Comparison of ENCODE assay signal across 8 cellular contexts in the genomic region with DNA sequence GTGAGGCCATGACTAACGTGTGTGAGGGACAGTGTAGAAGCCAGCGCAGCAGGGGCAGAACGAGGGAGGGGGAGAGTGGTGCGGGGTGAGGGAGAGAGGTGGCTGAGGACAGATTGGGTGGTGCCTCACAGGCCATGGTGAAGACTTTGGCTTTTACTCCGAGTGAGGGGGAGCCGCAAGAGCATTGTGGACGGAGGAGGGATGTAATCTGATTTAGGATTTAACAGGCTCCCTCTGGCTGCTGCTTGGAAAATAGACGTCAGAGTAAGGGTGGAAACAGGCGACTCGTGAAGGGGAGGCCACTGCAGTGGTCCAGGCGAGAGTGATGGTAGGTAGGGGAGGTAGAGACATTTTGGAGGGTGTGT. TPM values are rescaled to one million over a fixed set of nuclear protein-coding genes. Genes with fewer than 3 reads are reported as not detected.
A peak's percentile ranks its signal among the peaks of the same experiment; 100 is the strongest.
DNase-seq lines count a peak whose midpoint lies in the region; ATAC-seq and TF ChIP-seq lines count a peak whose summit lies in the region.

No MANE protein-coding gene starts in this region.

- H3K27ac ChIP-seq in PC-3 (ENCODE audit: low read length): no peak overlapping the region

- H3K9ac ChIP-seq in PC-3 (ENCODE audit: low read length): no peak overlapping the region

- TF ChIP-seq CTCF in PC-3 (conservative IDR thresholded peaks at IDR 0.05; ENCODE audit: low read depth, low read length) (no peak; the same call in 1 of the 2 replicates), foreskin fibroblast (IDR thresholded peaks at IDR 0.05; ENCODE audit: low read depth, low read length) (peak; percentile 12)

- CTCF ChIA-PET in PC-3 (lab: Charles Lee): no interaction called here

- H2AFZ ChIP-seq in PC-3 (ENCODE audit: low read length): no peak overlapping the region

- no peak overlapping the region for H3K4me2 ChIP-seq in PC-3 (ENCODE audit: low read length)

- ATAC-seq in PC-3 (peak; percentile 33; the same call in 1 of the 2 replicates), sciatic nerve (peak; percentile 86), HG02763 (IDR thresholded peaks at IDR 0.05; ENCODE audit: unreplicated experiment) (no peak), GM18858 (IDR thresholded peaks at IDR 0.05; ENCODE audit: unreplicated experiment) (no peak)

- H3K9me3 ChIP-seq in PC-3 (ENCODE audit: low read length): no peaks in the 10 kb centered on the region

- H3K36me3 ChIP-seq in PC-3 (ENCODE audit: low read depth, low read length): no peaks in the 10 kb centered on the region

- intact Hi-C loops in PC-3 (cut with micrococcal nuclease) (no loop called here), sciatic nerve (cut with DNase I) (no loop called here)

- H4K20me1 ChIP-seq in PC-3 (ENCODE audit: low read length): no peaks in the 10 kb centered on the region

- POLR2A ChIA-PET in PC-3 (lab: Charles Lee; ENCODE audit: unreplicated experiment): no interaction called here

- peak; percentile 10 for DNase-seq in NCI-H146 (lab: John Stamatoyannopoulos, UW)
- no peak for DNase-seq in NCI-H146 treated with DMSO at 0.1 percent for 48 hours (lab: John Stamatoyannopoulos, UW; ENCODE audit: unreplicated experiment)
- no peak for DNase-seq in PC-3
- peak; percentile 11 to 49 for DNase-seq in foreskin fibroblast
- DNase-seq in sciatic nerve (ENCODE audit: low spot score): peak; percentile 53
- no peak for DNase-seq in NOMO-1 treated with dmso at 0.1 percent for 144 hours (lab: John Stamatoyannopoulos, UW; ENCODE audit: unreplicated experiment)

- H3K4me3 ChIP-seq in PC-3 (ENCODE audit: low read length): no peak overlapping the region
- H3K4me3 ChIP-seq in foreskin fibroblast (ENCODE audit: low read depth in 1 of 2, low read length in 2 of 2): no peak overlapping the region

- H3F3A ChIP-seq in PC-3 (ENCODE audit: low read length, unreplicated experiment): no peaks in the 10 kb centered on the region

- no peaks in the 10 kb centered on the region for H3K9me2 ChIP-seq in PC-3 (replicated peaks; ENCODE audit: low read length)

- no TSS peak for BruUV-seq in PC-3 (replicated peaks; lab: Mats Ljungman, UMichigan)

- no peaks in the 10 kb centered on the region for H3K4me1 ChIP-seq in PC-3 (ENCODE audit: insufficient read depth, low read length)

- H3K79me2 ChIP-seq in PC-3 (ENCODE audit: low read length): no peaks in the 10 kb centered on the region

- no peaks in the 10 kb centered on the region for H3K27me3 ChIP-seq in PC-3 (ENCODE audit: low read length)

RNA-seq across cellular contexts. Expression of a gene that starts 13.0 kb away (rescaled TPM):
- 11.8 and 17.8 TPM in 2 replicates for total RNA-seq in PC-3 (2014; rRNA removed)
- 9.9 TPM for total RNA-seq in sciatic nerve

RNA-seq across cellular contexts. Expression of a gene that starts 18.1 kb away (rescaled TPM):
- total RNA-seq in PC-3 (2014; rRNA removed): not detected in 2 replicates
- 0.13 TPM for total RNA-seq in sciatic nerve

RNA-seq across cellular contexts. Expression of a gene that starts 20.8 kb away (rescaled TPM):
- total RNA-seq in PC-3 (2014; rRNA removed) (not detected in 2 replicates), sciatic nerve (not detected)

RNA-seq across cellular contexts. Expression of a gene that starts 39.2 kb away (rescaled TPM):
- total RNA-seq in PC-3 (2014; rRNA removed) (not detected in 2 replicates), sciatic nerve (not detected)

RNA-seq across cellular contexts. Expression of a gene that starts 47.4 kb away (rescaled TPM):
- total RNA-seq in PC-3 (2014; rRNA removed) (25.4 and 36.4 TPM in 2 replicates), sciatic nerve (12.3 TPM)

Comparison
In these comparisons a context has a peak if more than half of its experiments do, and no peak if none do; other contexts are left out.
1. DNase-seq: peak in NCI-H146 (single experiment), foreskin fibroblast (2 of 2) and sciatic nerve (single experiment); none in NCI-H146 treated with DMSO at 0.1 percent for 48 hours (single experiment), PC-3 (single experiment) and NOMO-1 treated with dmso at 0.1 percent for 144 hours (single experiment).
2. ATAC-seq: peak in PC-3 (single experiment) and sciatic nerve (single experiment); none in HG02763 (single experiment) and GM18858 (single experiment).